ENCODE assay signal across 1 cellular context in genomic region chr19:36528194-36528920, GRCh38.
TF ChIP-seq lines count a peak whose summit lies in the region.

ZNF260 (minus strand) TSS chr19:36528271; CDS start chr19:36515238, 13,033 bp downstream.

TF ChIP-seq in HEK293, 187 proteins besides CTCF, POLR2A, EP300 and RAD21 (continued from another document and continues in another):
- TF ChIP-seq ZNF280D (tag by site-specific recombination; IDR thresholded peaks at IDR 0.05) (peak; percentile 81; the same call in 1 of the 2 replicates), MZF1 (tag by site-specific recombination; IDR thresholded peaks at IDR 0.05; ENCODE audit: borderline replicate concordance) (peak; percentile 76; the same call in 1 of the 2 replicates), ZNF629 (tag by site-specific recombination; IDR thresholded peaks at IDR 0.05) (peak; percentile 87), KLF8 (tag by site-specific recombination; IDR thresholded peaks at IDR 0.05) (peak; percentile 97), ZSCAN4 (tag by site-specific recombination; IDR thresholded peaks at IDR 0.05) (peak; percentile 80), ZBTB6 (tag by site-specific recombination; IDR thresholded peaks at IDR 0.05) (no peak), PATZ1 (tag by site-specific recombination; IDR thresholded peaks at IDR 0.05) (no peak; the same call in 1 of the 2 replicates), GLIS2 (tag by site-specific recombination; IDR thresholded peaks at IDR 0.05) (peak; percentile 84), ZNF398 (tag by site-specific recombination; IDR thresholded peaks at IDR 0.05) (peak; percentile 17; the same call in 1 of the 2 replicates), WT1 (tag by site-specific recombination; IDR thresholded peaks at IDR 0.05) (no peak), KLF7 (tag by site-specific recombination; IDR thresholded peaks at IDR 0.05; ENCODE audit: borderline replicate concordance) (peak; percentile 96), OSR2 (tag by site-specific recombination; IDR thresholded peaks at IDR 0.05) (0 out of 2 replicates have a peak, but pooled peaks have one; percentile 8), ZNF366 (tag by site-specific recombination; conservative IDR thresholded peaks at IDR 0.05) (peak; percentile 79), ZNF558 (tag by site-specific recombination; IDR thresholded peaks at IDR 0.05) (peak; percentile 42; the same call in 1 of the 2 replicates), ZNF660 (tag by site-specific recombination; IDR thresholded peaks at IDR 0.05) (peak; percentile 98), ZNF747 (tag by site-specific recombination; IDR thresholded peaks at IDR 0.05) (no peak), GLIS1 (tag by site-specific recombination; IDR thresholded peaks at IDR 0.05) (peak; percentile 93), SP2 (tag by site-specific recombination; IDR thresholded peaks at IDR 0.05) (peak; percentile 37), ZNF10 (tag by site-specific recombination; IDR thresholded peaks at IDR 0.05) (0 out of 2 replicates have a peak, but pooled peaks have one; percentile 60), ZNF404 (tag by site-specific recombination; IDR thresholded peaks at IDR 0.05) (0 out of 2 replicates have a peak, but pooled peaks have one; percentile 5), ZNF48 (tag by site-specific recombination; IDR thresholded peaks at IDR 0.05) (no peak), EGR2 (tag by site-specific recombination; IDR thresholded peaks at IDR 0.05; ENCODE audit: low read depth) (no peak), YY2 (tag by site-specific recombination; IDR thresholded peaks at IDR 0.05) (peak; percentile 92), ZIC2 (tag by site-specific recombination; IDR thresholded peaks at IDR 0.05) (peak; percentile 88; the same call in 1 of the 2 replicates), ZNF394 (tag by site-specific recombination; IDR thresholded peaks at IDR 0.05; ENCODE audit: borderline replicate concordance) (peak; percentile 80), ZNF501 (tag by site-specific recombination; IDR thresholded peaks at IDR 0.05) (peak; percentile 85), ZNF555 (tag by site-specific recombination; conservative IDR thresholded peaks at IDR 0.05) (no peak), ZNF341 (tag by site-specific recombination; IDR thresholded peaks at IDR 0.05; ENCODE audit: low read depth) (peak; percentile 68), ZNF138 (tag by site-specific recombination; IDR thresholded peaks at IDR 0.05; ENCODE audit: borderline replicate concordance) (no peak), ZNF580 (tag by site-specific recombination; IDR thresholded peaks at IDR 0.05) (peak; percentile 57; the same call in 1 of the 2 replicates), PRDM4 (tag by site-specific recombination; IDR thresholded peaks at IDR 0.05) (peak; percentile 56; the same call in 1 of the 2 replicates), ZSCAN5A (tag by site-specific recombination; IDR thresholded peaks at IDR 0.05) (0 out of 2 replicates have a peak, but pooled peaks have one; percentile 24), ZNF146 (tag by site-specific recombination; IDR thresholded peaks at IDR 0.05) (no peak), KLF1 (tag by site-specific recombination; IDR thresholded peaks at IDR 0.05) (no peak; the same call in 1 of the 2 replicates), ZNF561 (tag by site-specific recombination; IDR thresholded peaks at IDR 0.05; ENCODE audit: borderline replicate concordance) (peak; percentile 99), ZNF18 (tag by site-specific recombination; IDR thresholded peaks at IDR 0.05) (0 out of 2 replicates have a peak, but pooled peaks have one; percentile 65), ZNF37A (tag by site-specific recombination; IDR thresholded peaks at IDR 0.05) (no peak), TRIM28 (IDR thresholded peaks at IDR 0.05; ENCODE audit: borderline replicate concordance, low read length) (peak; percentile 85; the same call in 1 of the 2 replicates), ZNF449 (tag by site-specific recombination; IDR thresholded peaks at IDR 0.05) (peak; percentile 85; the same call in 1 of the 2 replicates), KLF9 (tag by site-specific recombination; IDR thresholded peaks at IDR 0.05; ENCODE audit: low read depth) (peak; percentile 78), ZNF76 (tag by site-specific recombination; IDR thresholded peaks at IDR 0.05; ENCODE audit: borderline replicate concordance, low read depth) (peak; percentile 99), KLF16 (tag by site-specific recombination; IDR thresholded peaks at IDR 0.05) (peak; percentile 90), ZNF639 (tag by site-specific recombination; IDR thresholded peaks at IDR 0.05) (peak; percentile 87)
